8 cellular contexts compared by ENCODE assay signal in the genomic region with DNA sequence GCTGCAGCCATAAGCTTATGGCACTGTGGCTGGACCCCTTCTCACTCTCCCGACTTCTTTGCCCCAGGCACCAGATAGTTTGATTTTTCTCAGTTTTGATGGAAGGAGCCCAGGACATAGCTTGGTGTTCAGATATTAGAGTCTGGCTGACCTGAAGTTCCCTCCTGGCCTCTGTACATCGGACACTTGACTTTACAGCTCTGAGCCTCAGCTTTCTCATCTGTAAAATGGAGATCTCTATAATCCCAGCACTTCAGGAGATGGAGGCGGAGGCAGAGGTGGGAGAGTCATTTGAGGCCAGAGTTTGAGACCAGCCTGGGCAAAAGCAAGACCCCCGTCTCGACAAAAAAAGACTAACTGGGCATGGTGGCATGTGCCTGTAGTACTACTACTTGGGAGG. TPM values are rescaled to one million over a fixed set of nuclear protein-coding genes. Genes with fewer than 3 reads are reported as not detected.
DNase-seq lines count a peak whose midpoint lies in the region; ATAC-seq, FAIRE-seq and TF ChIP-seq lines count a peak whose summit lies in the region.

No MANE protein-coding gene starts in this region.

- TF ChIP-seq CTCF in kidney (IDR thresholded peaks at IDR 0.05; ENCODE audit: borderline replicate concordance, extremely low read depth, insufficient read depth) = no peak
- no peak for TF ChIP-seq CTCF in testis (IDR thresholded peaks at IDR 0.05)

- peak overlapping the region; percentile 75 for H3K4me3 Mint-ChIP-seq in activated CD4-positive, alpha-beta T cell treated with anti-CD3 and anti-CD28 coated beads for 36 hours
- peak overlapping the region; percentile 82 for H3K4me3 Mint-ChIP-seq in activated naive CD8-positive, alpha-beta T cell treated with anti-CD3 and anti-CD28 coated beads for 36 hours

- no peak for DNase-seq in activated CD4-positive, alpha-beta T cell treated with anti-CD3 and anti-CD28 coated beads for 36 hours
- no peak for DNase-seq in activated CD4-positive, alpha-beta T cell treated with anti-CD3 and anti-CD28 coated beads, Interleukin-2, amount 50 U/mL, for 4 hours
- no peak for DNase-seq in activated naive CD8-positive, alpha-beta T cell treated with anti-CD3 and anti-CD28 coated beads for 36 hours
- no peak for DNase-seq in kidney
- no peak for DNase-seq in testis
- DNase-seq in hippocampal formation (lab: John Stamatoyannopoulos, UW) = no peak
- no peak for DNase-seq in kidney glomerular epithelial cell (lab: John Stamatoyannopoulos, UW)
- DNase-seq in NCI-H2227 treated with DMSO at 0.1 percent for 48 hours (lab: John Stamatoyannopoulos, UW) = no peak

- H3K9me3 ChIP-seq in kidney (ENCODE audit: control insufficient read depth in 1 of 2, low read length in 2 of 2) (no peaks in the 10 kb centered on the region), testis (no peaks in the 10 kb centered on the region)

- FAIRE-seq in kidney (lab: Jason Lieb, UNC) = no peak

- H3K4me1 ChIP-seq in kidney (ENCODE audit: control insufficient read depth in 1 of 2, insufficient read depth in 1 of 2, low read depth in 1 of 2, low read length in 2 of 2) = peaks cover 4 to 10% of the 10 kb centered on the region in 2 donors
- peaks cover 10% of the 10 kb centered on the region for H3K4me1 ChIP-seq in testis

- ATAC-seq in activated CD4-positive, alpha-beta T cell treated with anti-CD3 and anti-CD28 coated beads for 36 hours = no peak

- H3K4me3 ChIP-seq in kidney (ENCODE audit: low read length in 2 of 2) = peak overlapping the region; percentile 14 to 78
- peak overlapping the region; percentile 90 for H3K4me3 ChIP-seq in testis

- peaks cover 1% of the 10 kb centered on the region for H3K9me3 Mint-ChIP-seq in activated CD4-positive, alpha-beta T cell treated with anti-CD3 and anti-CD28 coated beads for 36 hours (ENCODE audit: low read depth)
- H3K9me3 Mint-ChIP-seq in activated naive CD8-positive, alpha-beta T cell treated with anti-CD3 and anti-CD28 coated beads for 36 hours = peaks cover 3% of the 10 kb centered on the region

- 72 to 79% methylated on average over 5 of the region's 5 CpGs for WGBS in testis, 2 donors

- H3K36me3 ChIP-seq in kidney (ENCODE audit: control insufficient read depth in 1 of 2, insufficient read depth in 2 of 2, low read length in 2 of 2) (peaks cover 0 to 3% of the 10 kb centered on the region in 2 donors), testis (ENCODE audit: low read depth, missing control alignments) (no peaks in the 10 kb centered on the region)

- TF ChIP-seq POLR2A in testis (IDR thresholded peaks at IDR 0.05) = no peak

- H3K27ac ChIP-seq in kidney (ENCODE audit: low read depth in 2 of 2, low read length in 2 of 2) (no peak overlapping the region), testis (peak overlapping the region in 1 of 2 donors; percentile 70)

- H3K27me3 Mint-ChIP-seq in activated CD4-positive, alpha-beta T cell treated with anti-CD3 and anti-CD28 coated beads for 36 hours = no peaks in the 10 kb centered on the region
- no peaks in the 10 kb centered on the region for H3K27me3 Mint-ChIP-seq in activated naive CD8-positive, alpha-beta T cell treated with anti-CD3 and anti-CD28 coated beads for 36 hours

- CTCF ChIA-PET in activated CD4-positive, alpha-beta T cell treated with anti-CD3 and anti-CD28 coated beads for 36 hours (lab: Charles Lee) = interaction anchor here (0.5 to 1.3 kb wide), 8 partner anchors 14 to 167 kb away, joined by 3 read pairs; a partner anchor contains a TSS

- peak overlapping the region in 1 of 2 donors; percentile 80 for H3K9ac ChIP-seq in kidney (ENCODE audit: low read length in 2 of 2)

- POLR2A ChIA-PET in activated CD4-positive, alpha-beta T cell treated with anti-CD3 and anti-CD28 coated beads for 36 hours (lab: Charles Lee) = interaction anchor here (0.7 kb wide), 1 partner anchor 132 kb away, joined by 3 read pairs; no protein-coding TSS in a partner anchor

- no peaks in the 10 kb centered on the region for H3K27me3 ChIP-seq in testis

- intact Hi-C loops in activated CD4-positive, alpha-beta T cell treated with anti-CD3 and anti-CD28 coated beads for 36 hours (cut with DNase I, micrococcal nuclease) = loop anchor here in 1 of 2 experiments (1.0 kb wide), 8 partner anchors 14 to 174 kb away; a partner anchor contains a TSS
- intact Hi-C loops in kidney (cut with DNase I) (no loop called here), testis (cut with DNase I; ENCODE audit: low total_unique reads) (no loop called here)

- peak overlapping the region; percentile 77 for H3K27ac Mint-ChIP-seq in activated CD4-positive, alpha-beta T cell treated with anti-CD3 and anti-CD28 coated beads for 36 hours
- peak overlapping the region; percentile 58 for H3K27ac Mint-ChIP-seq in activated naive CD8-positive, alpha-beta T cell treated with anti-CD3 and anti-CD28 coated beads for 36 hours

- H3K36me3 Mint-ChIP-seq in activated CD4-positive, alpha-beta T cell treated with anti-CD3 and anti-CD28 coated beads for 36 hours (ENCODE audit: low read depth) = peaks cover 9% of the 10 kb centered on the region
- peaks cover 9% of the 10 kb centered on the region for H3K36me3 Mint-ChIP-seq in activated naive CD8-positive, alpha-beta T cell treated with anti-CD3 and anti-CD28 coated beads for 36 hours

- peaks cover 14% of the 10 kb centered on the region for H3K4me1 Mint-ChIP-seq in activated CD4-positive, alpha-beta T cell treated with anti-CD3 and anti-CD28 coated beads for 36 hours
- peaks cover 15% of the 10 kb centered on the region for H3K4me1 Mint-ChIP-seq in activated naive CD8-positive, alpha-beta T cell treated with anti-CD3 and anti-CD28 coated beads for 36 hours

RNA-seq across cellular contexts. Expression of a gene that starts 0.9 kb away (rescaled TPM):
- total RNA-seq in activated CD4-positive, alpha-beta T cell treated with anti-CD3 and anti-CD28 coated beads for 36 hours = 10 to 100 TPM; 30.2 to 34.3 TPM
- total RNA-seq in activated naive CD8-positive, alpha-beta T cell treated with anti-CD3 and anti-CD28 coated beads for 36 hours = 10 to 100 TPM; 24.4 to 25.0 TPM
- total RNA-seq in kidney (36.9 TPM), testis (10 to 100 TPM; 56.6 to 62.7 TPM)
- polyA plus RNA-seq in kidney (ENCODE audit: insufficient read depth, low read depth, low replicate concordance) (28.8 TPM), testis (ENCODE audit: insufficient read depth, low read depth, low replicate concordance) (31.0 TPM)

RNA-seq across cellular contexts. Expression of a gene that starts 1.0 kb away (rescaled TPM):
- total RNA-seq in activated CD4-positive, alpha-beta T cell treated with anti-CD3 and anti-CD28 coated beads for 36 hours = 1 to 10 TPM; 5.3 to 5.5 TPM
- total RNA-seq in activated naive CD8-positive, alpha-beta T cell treated with anti-CD3 and anti-CD28 coated beads for 36 hours = 1 to 10 TPM; 6.9 to 7.3 TPM
- total RNA-seq in kidney (1.8 TPM), testis (10 to 100 TPM; 26.3 to 48.9 TPM)
- polyA plus RNA-seq in kidney (ENCODE audit: insufficient read depth, low read depth, low replicate concordance) (1.5 TPM), testis (ENCODE audit: insufficient read depth, low read depth, low replicate concordance) (17.8 TPM)

RNA-seq across cellular contexts. Expression of a gene that starts 30.0 kb away (rescaled TPM):
- total RNA-seq in activated CD4-positive, alpha-beta T cell treated with anti-CD3 and anti-CD28 coated beads for 36 hours = 1 to 10 TPM; 1.2 to 1.6 TPM
- under 1 TPM; 0.70 to 0.80 TPM for total RNA-seq in activated naive CD8-positive, alpha-beta T cell treated with anti-CD3 and anti-CD28 coated beads for 36 hours
- total RNA-seq in kidney (0.35 TPM), testis (10 to 100 TPM; 14.5 to 18.6 TPM)
- polyA plus RNA-seq in kidney (ENCODE audit: insufficient read depth, low read depth, low replicate concordance) (not detected), testis (ENCODE audit: insufficient read depth, low read depth, low replicate concordance) (9.3 TPM)

RNA-seq across cellular contexts. Expression of a gene that starts 31.3 kb away (rescaled TPM):
- total RNA-seq in activated CD4-positive, alpha-beta T cell treated with anti-CD3 and anti-CD28 coated beads for 36 hours = under 1 TPM; 0.25 to 0.46 TPM
- not detected for total RNA-seq in activated naive CD8-positive, alpha-beta T cell treated with anti-CD3 and anti-CD28 coated beads for 36 hours
- 3.0 TPM for total RNA-seq in kidney
- not detected for polyA plus RNA-seq in kidney (ENCODE audit: insufficient read depth, low read depth, low replicate concordance)
- total RNA-seq in testis = 10 to 100 TPM; 12.6 to 14.6 TPM
- 5.8 TPM for polyA plus RNA-seq in testis (ENCODE audit: insufficient read depth, low read depth, low replicate concordance)

RNA-seq across cellular contexts. Expression of a gene that starts 45.4 kb away (rescaled TPM):
- total RNA-seq in activated CD4-positive, alpha-beta T cell treated with anti-CD3 and anti-CD28 coated beads for 36 hours = 10 to 100 TPM; 55.8 to 61.6 TPM
- 10 to 100 TPM; 54.3 to 54.6 TPM for total RNA-seq in activated naive CD8-positive, alpha-beta T cell treated with anti-CD3 and anti-CD28 coated beads for 36 hours
- 35.5 TPM for total RNA-seq in kidney
- polyA plus RNA-seq in kidney (ENCODE audit: insufficient read depth, low read depth, low replicate concordance) = 21.9 TPM
- total RNA-seq in testis = 10 to 100 TPM; 79.3 to 82.6 TPM
- polyA plus RNA-seq in testis (ENCODE audit: insufficient read depth, low read depth, low replicate concordance) = 151 TPM

Comparison
In these comparisons a context has a peak if more than half of its experiments do, and no peak if none do; other contexts are left out.
1. RNA of a gene that starts 30.0 kb away (total RNA-seq): 14.5 to 18.6 TPM in testis; 1.2 to 1.6 TPM in activated CD4-positive, alpha-beta T cell treated with anti-CD3 and anti-CD28 coated beads for 36 hours, 0.70 to 0.80 TPM in activated naive CD8-positive, alpha-beta T cell treated with anti-CD3 and anti-CD28 coated beads for 36 hours and 0.35 TPM in kidney (single experiment); every median in the first group is over 4 times any median in the second.